Comparison of ENCODE assay signal across 16 cellular contexts in the genomic region with DNA sequence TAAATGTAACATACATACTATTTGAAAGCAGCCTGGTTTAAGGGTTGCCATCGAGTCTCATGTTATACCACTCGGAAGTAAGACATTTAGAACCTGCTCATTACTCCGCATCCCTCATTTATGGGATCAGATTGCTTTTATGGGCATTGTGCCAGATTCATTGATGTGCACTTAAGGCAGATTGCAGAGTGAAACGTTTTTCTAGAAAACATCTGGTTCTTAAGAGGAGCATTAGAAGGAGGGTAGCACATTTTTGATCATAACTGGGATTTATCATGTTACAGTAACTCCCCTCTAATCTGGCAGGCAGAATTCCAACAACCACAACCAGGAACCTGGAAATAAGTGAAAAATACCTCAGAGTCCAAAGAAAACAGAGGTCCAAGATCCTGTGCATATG.
A peak's percentile ranks its signal among the peaks of the same experiment; 100 is the strongest.
DNase-seq lines count a peak whose midpoint lies in the region; ATAC-seq, FAIRE-seq and TF ChIP-seq lines count a peak whose summit lies in the region.
"Had no signal": no experiment of that assay in that cellular context is flagged by ENCODE, and none has a peak within 500 bp of the region (broad histone marks: within the 10 kb centered on the region; RNA-seq: fewer than 3 reads in every experiment).

No MANE protein-coding gene starts in this region.

- POLR2A ChIA-PET in endothelial cell of umbilical vein (lab: Charles Lee), result no interaction called here

- H4K20me1 ChIP-seq in endothelial cell of umbilical vein (replicated peaks; ENCODE audit: control insufficient read depth, extremely low read depth, insufficient read depth, low read length), result no peaks in the 10 kb centered on the region

- peak; percentile 15 for DNase-seq in activated CD4-positive, alpha-beta T cell treated with anti-CD3 and anti-CD28 coated beads, Interleukin-2, amount 10 ng/mL, durations not matched to agents 24 days and 14 days
- no peak for DNase-seq in activated CD4-positive, alpha-beta T cell treated with anti-CD3 and anti-CD28 coated beads for 4 hours
- DNase-seq in NCI-H69 (lab: John Stamatoyannopoulos, UW) (peak; percentile 94), endothelial cell of umbilical vein (ENCODE audit: low read depth, low spot score) (peak; percentile 14), coronary artery (ENCODE audit: low spot score) (no peak), cerebellar nuclear complex (lab: John Stamatoyannopoulos, UW) (no peak)
- DNase-seq: activated CD4-positive, alpha-beta T cell treated with anti-CD3 and anti-CD28 coated beads, Interleukin-2, amount 10 ng/mL, durations not matched to agents 7 days and 5 days; activated T-cell treated with anti-CD3 and anti-CD28 coated beads, Interleukin-2, amount 50 U/mL, for 4 hours; amniotic stem cell; Calu3; gastrocnemius medialis; thyroid gland had no signal

- no peak overlapping the region for H3K4me2 ChIP-seq in endothelial cell of umbilical vein (ENCODE audit: insufficient read depth, low read length)

- no peak overlapping the region for H3K27ac Mint-ChIP-seq in activated CD4-positive, alpha-beta T cell treated with anti-CD3 and anti-CD28 coated beads, Interleukin-2, amount 10 ng/mL, durations not matched to agents 24 days and 14 days
- H3K27ac Mint-ChIP-seq: activated CD4-positive, alpha-beta T cell treated with anti-CD3 and anti-CD28 coated beads, Interleukin-2, amount 10 ng/mL, durations not matched to agents 7 days and 5 days; progenitor cell of endocrine pancreas had no signal

- no peaks in the 10 kb centered on the region for H3K9me3 ChIP-seq in endothelial cell of umbilical vein (replicated peaks; ENCODE audit: control insufficient read depth, insufficient read depth, low read length)
- H3K9me3 ChIP-seq: gastrocnemius medialis, thyroid gland had no signal

- no peak overlapping the region for H3K9ac ChIP-seq in endothelial cell of umbilical vein (replicated peaks; ENCODE audit: extremely low read depth, insufficient read depth, low read length)

- H3K4me1 ChIP-seq in endothelial cell of umbilical vein (ENCODE audit: control insufficient read depth, extremely low read depth, insufficient read depth, low read length), result no peaks in the 10 kb centered on the region
- H3K4me1 ChIP-seq: gastrocnemius medialis, thyroid gland had no signal

- H3K9me1 ChIP-seq in endothelial cell of umbilical vein (replicated peaks; ENCODE audit: control insufficient read depth, extremely low read depth, insufficient read depth, low read length), result no peaks in the 10 kb centered on the region

- no TSS peak for BruUV-seq in endothelial cell of umbilical vein (replicated peaks; lab: Mats Ljungman, UMichigan)

- H3K9me3 Mint-ChIP-seq in activated CD4-positive, alpha-beta T cell treated with anti-CD3 and anti-CD28 coated beads, Interleukin-2, amount 10 ng/mL, durations not matched to agents 24 days and 14 days, result no peaks in the 10 kb centered on the region
- H3K9me3 Mint-ChIP-seq: activated CD4-positive, alpha-beta T cell treated with anti-CD3 and anti-CD28 coated beads, Interleukin-2, amount 10 ng/mL, durations not matched to agents 7 days and 5 days; activated T-cell treated with anti-CD3 and anti-CD28 coated beads, Interleukin-2, amount 50 U/mL, for 4 hours had no signal

- no peaks in the 10 kb centered on the region for H3K36me3 ChIP-seq in endothelial cell of umbilical vein (ENCODE audit: control insufficient read depth in 2 of 2, extremely low read depth in 1 of 2, insufficient read depth in 2 of 2, low read length in 2 of 2)
- H3K36me3 ChIP-seq: thyroid gland had no signal

- no peak for FAIRE-seq in endothelial cell of umbilical vein (lab: Jason Lieb, UNC)
- FAIRE-seq: islet of Langerhans had no signal

- H3K4me3 Mint-ChIP-seq in activated CD4-positive, alpha-beta T cell treated with anti-CD3 and anti-CD28 coated beads, Interleukin-2, amount 10 ng/mL, durations not matched to agents 24 days and 14 days, result no peak overlapping the region
- H3K4me3 Mint-ChIP-seq: activated CD4-positive, alpha-beta T cell treated with anti-CD3 and anti-CD28 coated beads, Interleukin-2, amount 10 ng/mL, durations not matched to agents 7 days and 5 days; activated T-cell treated with anti-CD3 and anti-CD28 coated beads, Interleukin-2, amount 50 U/mL, for 4 hours had no signal

- H3K27ac ChIP-seq in endothelial cell of umbilical vein (ENCODE audit: insufficient read depth, low read depth, low read length) (no peak overlapping the region), coronary artery (no peak overlapping the region)
- H3K27ac ChIP-seq: gastrocnemius medialis, thyroid gland had no signal

- no peak for TF ChIP-seq CTCF in endothelial cell of umbilical vein (IDR thresholded peaks at IDR 0.05; ENCODE audit: extremely low read depth in 1 of 2, insufficient read depth in 1 of 2, low read depth in 1 of 2, low read length in 2 of 2)
- TF ChIP-seq CTCF in coronary artery (IDR thresholded peaks at IDR 0.05), result no peak

- H3K4me3 ChIP-seq in endothelial cell of umbilical vein (replicated peaks in 1 of 3; ENCODE audit: insufficient read depth in 1 of 3, low read depth in 1 of 3, low read length in 3 of 3) (no peak overlapping the region), coronary artery (no peak overlapping the region)
- H3K4me3 ChIP-seq: gastrocnemius medialis, thyroid gland had no signal

- CTCF ChIA-PET in endothelial cell of umbilical vein (lab: Charles Lee), result no interaction called here

- TF ChIP-seq POLR2A in endothelial cell of umbilical vein (IDR thresholded peaks at IDR 0.05; ENCODE audit: low read depth, low read length) (no peak), GM18505 (IDR thresholded peaks at IDR 0.05; ENCODE audit: borderline replicate concordance, extremely low read depth, insufficient read depth, insufficient read length) (no peak)

- dilution Hi-C loops in endothelial cell of umbilical vein (cut with MboI; ENCODE audit: extremely low pct_ligation_motif_present, low sequenced_read_pairs), result no loop called here

- no peaks in the 10 kb centered on the region for H3K79me2 ChIP-seq in endothelial cell of umbilical vein (ENCODE audit: control insufficient read depth, insufficient read depth, low read length)

- H2AFZ ChIP-seq in endothelial cell of umbilical vein (ENCODE audit: low read depth, low read length), result no peak overlapping the region

- no peak for ATAC-seq in GM18517 (IDR thresholded peaks at IDR 0.05; ENCODE audit: unreplicated experiment)
- no peak for ATAC-seq in GM18505 (IDR thresholded peaks at IDR 0.05; ENCODE audit: unreplicated experiment)
- ATAC-seq: activated T-cell treated with anti-CD3 and anti-CD28 coated beads, Interleukin-2, amount 50 U/mL, for 4 hours; gastrocnemius medialis had no signal

- no peaks in the 10 kb centered on the region for H3K27me3 Mint-ChIP-seq in activated CD4-positive, alpha-beta T cell treated with anti-CD3 and anti-CD28 coated beads, Interleukin-2, amount 10 ng/mL, durations not matched to agents 24 days and 14 days
- H3K27me3 Mint-ChIP-seq: activated CD4-positive, alpha-beta T cell treated with anti-CD3 and anti-CD28 coated beads, Interleukin-2, amount 10 ng/mL, durations not matched to agents 7 days and 5 days; progenitor cell of endocrine pancreas had no signal

- H3K36me3 Mint-ChIP-seq in activated CD4-positive, alpha-beta T cell treated with anti-CD3 and anti-CD28 coated beads, Interleukin-2, amount 10 ng/mL, durations not matched to agents 24 days and 14 days (ENCODE audit: low read depth), result peaks cover 5% of the 10 kb centered on the region

- intact Hi-C loops in activated CD4-positive, alpha-beta T cell treated with anti-CD3 and anti-CD28 coated beads, Interleukin-2, amount 10 ng/mL, durations not matched to agents 24 days and 14 days (cut with micrococcal nuclease), result no loop called here
- intact Hi-C loops in endothelial cell of umbilical vein (cut with micrococcal nuclease), result loop anchor here (10.0 kb wide), 1 partner anchor 243 kb away; no protein-coding TSS in a partner anchor

- no peaks in the 10 kb centered on the region for H3K27me3 ChIP-seq in endothelial cell of umbilical vein (ENCODE audit: control insufficient read depth in 2 of 2, insufficient read depth in 2 of 2, low read length in 2 of 2)
- H3K27me3 ChIP-seq: gastrocnemius medialis, thyroid gland had no signal

- H3K4me1 Mint-ChIP-seq in activated CD4-positive, alpha-beta T cell treated with anti-CD3 and anti-CD28 coated beads, Interleukin-2, amount 10 ng/mL, durations not matched to agents 24 days and 14 days, result peaks cover 5% of the 10 kb centered on the region

TF ChIP-seq in endothelial cell of umbilical vein, 7 proteins besides CTCF, POLR2A, EP300 and RAD21:
- TF ChIP-seq, protein P1, sequence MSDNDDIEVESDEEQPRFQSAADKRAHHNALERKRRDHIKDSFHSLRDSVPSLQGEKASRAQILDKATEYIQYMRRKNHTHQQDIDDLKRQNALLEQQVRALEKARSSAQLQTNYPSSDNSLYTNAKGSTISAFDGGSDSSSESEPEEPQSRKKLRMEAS (IDR thresholded peaks at IDR 0.05; ENCODE audit: insufficient read depth, insufficient read length), result no peak
- no peak for TF ChIP-seq GATA2 (IDR thresholded peaks at IDR 0.05; ENCODE audit: insufficient read depth, insufficient read length, low read depth, low read length)
- TF ChIP-seq JUN (IDR thresholded peaks at IDR 0.05; ENCODE audit: borderline replicate concordance, insufficient read depth, insufficient read length, low read depth), result no peak
- no peak for TF ChIP-seq POLR2AphosphoS5 (IDR thresholded peaks at IDR 0.05; ENCODE audit: insufficient read depth, low read depth, low read length)

Comparison
In these comparisons a context has a peak if more than half of its experiments do, and no peak if none do; other contexts are left out.
1. DNase-seq: peak in activated CD4-positive, alpha-beta T cell treated with anti-CD3 and anti-CD28 coated beads, Interleukin-2, amount 10 ng/mL, durations not matched to agents 24 days and 14 days (single experiment), NCI-H69 (single experiment) and endothelial cell of umbilical vein (single experiment); none in activated CD4-positive, alpha-beta T cell treated with anti-CD3 and anti-CD28 coated beads for 4 hours (0 of 2), coronary artery (single experiment) and cerebellar nuclear complex (0 of 2).